ENCODE assay signal across 12 cellular contexts in the genomic region with DNA sequence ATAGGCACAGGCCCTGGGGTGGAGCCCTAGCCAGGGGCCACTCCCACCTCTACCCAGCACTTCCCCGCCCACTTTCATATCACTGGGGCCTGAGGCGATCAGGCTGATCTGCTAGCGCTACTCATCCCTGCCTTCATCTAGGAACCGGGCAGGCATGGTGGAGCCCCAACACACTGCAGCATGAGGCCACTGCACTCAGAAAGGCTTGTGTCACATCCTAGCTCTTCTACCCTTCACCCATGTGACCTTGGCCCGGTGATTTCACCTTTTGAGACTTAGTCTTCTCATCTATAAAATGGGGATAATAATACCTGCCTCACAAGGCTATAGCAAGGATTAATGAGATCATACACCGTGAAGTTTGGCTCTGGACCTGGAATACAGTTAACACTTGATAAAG.
"Had no signal": no experiment of that assay in that cellular context is flagged by ENCODE, and none has a peak within 500 bp of the region (broad histone marks: within the 10 kb centered on the region; RNA-seq: fewer than 3 reads in every experiment).

No MANE protein-coding gene starts in this region.

- H3K27me3 ChIP-seq: dorsolateral prefrontal cortex, right atrium auricular region, thyroid gland, vagina had no signal

- ATAC-seq: esophagus mucosa; naive thymus-derived CD4-positive, alpha-beta T cell had no signal

- H3K4me3 ChIP-seq: dorsolateral prefrontal cortex, right atrium auricular region, thyroid gland, vagina had no signal

- H3K4me1 ChIP-seq: vagina had no signal

- H3K9me3 ChIP-seq: right atrium auricular region, thyroid gland, vagina had no signal

- H3K36me3 ChIP-seq: right atrium auricular region, thyroid gland, vagina had no signal

- H3K27ac ChIP-seq: dorsolateral prefrontal cortex, right atrium auricular region, thyroid gland, vagina, VCaP had no signal

- DNase-seq: activated CD4-positive, alpha-beta T cell treated with anti-CD3 and anti-CD28 coated beads, Interleukin-2, amount 50 U/mL, for 4 hours; activated naive CD4-positive, alpha-beta T cell; activated T-cell treated with anti-CD3 and anti-CD28 coated beads, Interleukin-2, amount 50 U/mL, for 48 hours; dorsolateral prefrontal cortex; head of caudate nucleus; naive thymus-derived CD4-positive, alpha-beta T cell; small intestine; thyroid gland had no signal
